8 cellular contexts compared by ENCODE assay signal in the genomic region with DNA sequence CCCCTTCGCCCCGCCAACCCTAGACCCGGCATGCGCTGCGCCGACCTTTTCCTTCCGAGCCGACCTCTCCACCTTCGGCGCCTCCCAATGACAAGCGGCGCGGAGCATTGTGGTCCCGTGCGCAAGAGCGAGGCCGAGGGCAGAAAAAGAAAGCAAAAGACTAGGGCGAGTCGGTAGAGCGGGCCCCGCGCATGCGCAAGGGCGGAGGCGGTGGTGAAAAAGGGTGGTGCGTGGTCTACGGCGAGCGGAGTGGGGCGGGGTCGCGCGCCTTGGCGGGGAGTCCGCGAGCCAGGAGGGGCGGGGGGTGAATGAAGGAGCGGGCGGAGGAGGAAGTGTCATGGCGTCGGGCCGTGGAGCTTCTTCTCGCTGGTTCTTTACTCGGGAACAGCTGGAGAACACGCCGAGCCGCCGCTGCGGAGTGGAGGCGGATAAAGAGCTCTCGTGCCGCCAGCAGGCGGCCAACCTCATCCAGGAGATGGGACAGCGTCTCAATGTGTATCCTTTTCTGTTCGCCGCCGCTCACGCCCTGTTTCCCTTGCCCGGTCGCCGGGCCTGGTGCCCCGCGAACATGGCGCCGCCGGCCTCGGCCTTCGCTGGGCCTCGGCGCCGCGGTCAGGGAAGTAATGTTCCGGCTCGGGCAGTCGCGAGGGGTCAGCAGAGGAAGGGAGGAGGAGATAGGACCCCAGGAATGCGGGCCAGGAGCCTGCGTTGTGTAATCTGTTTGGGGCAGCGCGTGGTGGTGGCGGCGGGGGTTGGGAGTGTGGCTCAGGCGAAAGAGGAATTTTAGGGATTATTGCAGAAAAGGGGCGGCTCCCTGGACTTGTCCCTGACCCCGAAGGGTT. TPM values are rescaled to one million over a fixed set of nuclear protein-coding genes. Genes with fewer than 3 reads are reported as not detected.
DNase-seq lines count a peak whose midpoint lies in the region; ATAC-seq and FAIRE-seq lines count a peak whose summit lies in the region.

TSS of gene CCNT2 (plus strand) at position 305 of the 842 bp plus-strand sequence. CDS start at position 338, 33 bp downstream.

- H3K4me1 Mint-ChIP-seq in activated T-cell treated with anti-CD3 and anti-CD28 coated beads, Interleukin-2, amount 50 U/mL, for 72 hours (ENCODE audit: low read depth) = peaks cover 41% of the 10 kb centered on the region

- peak within 1 kb of the TSS; percentile 90 to 99 for H3K4me3 ChIP-seq in muscle layer of colon (ENCODE audit: low read depth in 1 of 2, low read length in 2 of 2)

- no peaks in the 10 kb centered on the region for H3K9me3 Mint-ChIP-seq in activated T-cell treated with anti-CD3 and anti-CD28 coated beads, Interleukin-2, amount 50 U/mL, for 72 hours

- peaks cover 8 to 14% of the 10 kb centered on the region in 2 donors for H3K36me3 Mint-ChIP-seq in activated T-cell treated with anti-CD3 and anti-CD28 coated beads, Interleukin-2, amount 50 U/mL, for 72 hours (ENCODE audit: insufficient read depth in 2 of 2)

- H3K27ac ChIP-seq in KOPT-K1 (ENCODE audit: low read depth, low read length, poor library complexity, severe bottlenecking) (peak within 1 kb of the TSS; percentile 99), muscle layer of colon (ENCODE audit: low read depth, low read length) (peak within 1 kb of the TSS; percentile 95)

- DNase-seq in DMS53 treated with DMSO at 0.1 percent for 48 hours (lab: John Stamatoyannopoulos, UW; ENCODE audit: unreplicated experiment) (peak; percentile 70), RCC 7860 (ENCODE audit: low spot score) (peak; percentile 98)
- DNase-seq in activated T-cell treated with anti-CD3 and anti-CD28 coated beads, Interleukin-2, amount 50 U/mL, for 72 hours = peak; percentile 100
- peak; percentile 97 for DNase-seq in stimulated activated CD8-positive, alpha-beta memory T cell treated with anti-CD3 and anti-CD28 coated beads, Interleukin-7, amount 100 ng/mL, for 24 hours (ENCODE audit: low read depth)

- H3K4me3 Mint-ChIP-seq in activated T-cell treated with anti-CD3 and anti-CD28 coated beads, Interleukin-2, amount 50 U/mL, for 72 hours = peak within 1 kb of the TSS; percentile 96 to 99

- FAIRE-seq in RCC 7860 (lab: Jason Lieb, UNC) = peak; percentile 84

- H3K4me1 ChIP-seq in muscle layer of colon (ENCODE audit: insufficient read depth, low read length) = peaks cover 29% of the 10 kb centered on the region

- H3K9ac ChIP-seq in muscle layer of colon (ENCODE audit: low read length) = peak within 1 kb of the TSS; percentile 96

- H3K27ac Mint-ChIP-seq in activated T-cell treated with anti-CD3 and anti-CD28 coated beads, Interleukin-2, amount 50 U/mL, for 72 hours = peak within 1 kb of the TSS; percentile 82

- ATAC-seq in GM21786 (IDR thresholded peaks at IDR 0.05; ENCODE audit: unreplicated experiment) = peak; percentile 80
- peak; percentile 85 to 86 for ATAC-seq in activated T-cell treated with anti-CD3 and anti-CD28 coated beads, Interleukin-2, amount 50 U/mL, for 72 hours (replicated peaks in 1 of 2)
- peak; percentile 97 for ATAC-seq in esophagus mucosa

- H3K36me3 ChIP-seq in KOPT-K1 (ENCODE audit: insufficient read depth, low read length) = peaks cover 30% of the 10 kb centered on the region
- H3K36me3 ChIP-seq in muscle layer of colon (ENCODE audit: insufficient read depth, low read length) = no peaks in the 10 kb centered on the region

- no peaks in the 10 kb centered on the region for H3K9me3 ChIP-seq in KOPT-K1 (ENCODE audit: insufficient read depth, low read length, poor library complexity, severe bottlenecking)
- H3K9me3 ChIP-seq in muscle layer of colon (ENCODE audit: low read length) = no peaks in the 10 kb centered on the region

- H3K27me3 ChIP-seq in muscle layer of colon (ENCODE audit: control insufficient read depth in 1 of 2, insufficient read depth in 2 of 2, low read length in 2 of 2) = no peaks in the 10 kb centered on the region

- H3K27me3 Mint-ChIP-seq in activated T-cell treated with anti-CD3 and anti-CD28 coated beads, Interleukin-2, amount 50 U/mL, for 72 hours (ENCODE audit: low read depth) = no peaks in the 10 kb centered on the region

RNA-seq across cellular contexts. Expression of gene CCNT2, which starts in this region (rescaled TPM):
- total RNA-seq in activated T-cell treated with anti-CD3 and anti-CD28 coated beads, Interleukin-2, amount 50 U/mL, for 72 hours = 10 to 100 TPM; 37.8 to 44.0 TPM
- total RNA-seq in esophagus mucosa = 19.2 TPM

Comparison
In these comparisons a context has a peak if more than half of its experiments do, and no peak if none do; other contexts are left out.
1. Peak in every context shown above with its lines: DNase-seq, ATAC-seq, H3K4me3 ChIP-seq and H3K27ac ChIP-seq.